Comparison of ENCODE assay signal across 17 cellular contexts in the genomic region with DNA sequence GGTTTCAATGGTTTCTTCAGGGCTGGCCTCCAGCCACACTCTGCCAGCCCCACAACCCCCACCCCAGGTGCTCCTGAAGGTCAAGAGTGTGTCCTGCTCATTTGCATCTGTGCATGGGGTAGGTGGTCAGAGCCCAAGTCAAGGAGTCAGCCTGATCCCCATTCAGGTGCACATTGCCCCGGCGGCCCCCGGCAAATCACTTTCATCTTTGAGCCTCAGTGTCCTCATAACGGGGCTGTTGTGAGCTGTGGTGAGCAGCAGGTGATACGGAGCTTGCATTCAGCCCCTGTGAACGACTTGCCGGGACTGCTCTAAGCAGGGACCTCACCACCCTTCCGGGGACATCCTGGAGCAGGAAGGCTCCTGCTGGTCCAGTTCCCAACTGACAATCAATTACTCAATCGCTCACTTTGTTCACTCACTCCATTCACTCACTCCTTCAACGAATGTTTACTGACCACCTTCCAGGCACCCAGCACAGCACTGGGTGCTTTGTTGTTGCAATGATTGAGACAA.
"Had no signal": no experiment of that assay in that cellular context is flagged by ENCODE, and none has a peak within 500 bp of the region (broad histone marks: within the 10 kb centered on the region; RNA-seq: fewer than 3 reads in every experiment).

No MANE protein-coding gene starts in this region.

- H3K4me3 ChIP-seq: prostate gland, skin epidermis had no signal

- H3K9me3 ChIP-seq: prostate gland had no signal

- ATAC-seq: activated naive CD8-positive, alpha-beta T cell treated with anti-CD3 and anti-CD28 coated beads, Interleukin-2, amount 50 U/mL, for 24 hours; left lobe of liver had no signal

- H3K27ac Mint-ChIP-seq: activated naive CD4-positive, alpha-beta T cell treated with anti-CD3 and anti-CD28 coated beads for 36 hours; activated naive CD8-positive, alpha-beta T cell treated with anti-CD3 and anti-CD28 coated beads, Interleukin-2, amount 50 U/mL, for 24 hours; activated T-helper 1 cell treated with anti-CD3 and anti-CD28 coated beads, Interleukin-12 subunit alpha, Interleukin-12 subunit beta, Interleukin-2, Interleukin-4 antibody, amounts not matched to agents 30 ng/mL and 10 ng/mL and 1 ng/mL, durations not matched to agents 14 hours and 24 hours and 36 hours; natural killer cell treated with Interleukin-12 subunit alpha and Interleukin-12 subunit beta and Interleukin-15 and Interleukin-18, amount 100 ng/mL, for 72 hours had no signal

- H3K4me1 Mint-ChIP-seq: activated naive CD8-positive, alpha-beta T cell treated with anti-CD3 and anti-CD28 coated beads, Interleukin-2, amount 50 U/mL, for 24 hours had no signal

- H3K9me3 Mint-ChIP-seq: activated naive CD4-positive, alpha-beta T cell treated with anti-CD3 and anti-CD28 coated beads for 36 hours; activated naive CD8-positive, alpha-beta T cell treated with anti-CD3 and anti-CD28 coated beads, Interleukin-2, amount 50 U/mL, for 24 hours; activated T-helper 1 cell treated with anti-CD3 and anti-CD28 coated beads, Interleukin-12 subunit alpha, Interleukin-12 subunit beta, Interleukin-2, Interleukin-4 antibody, amounts not matched to agents 30 ng/mL and 10 ng/mL and 1 ng/mL, durations not matched to agents 14 hours and 24 hours and 36 hours; natural killer cell treated with Interleukin-12 subunit alpha and Interleukin-12 subunit beta and Interleukin-15 and Interleukin-18, amount 100 ng/mL, for 72 hours had no signal

- FAIRE-seq: keratinocyte had no signal

- H3K4me1 ChIP-seq: prostate gland had no signal

- H3K36me3 ChIP-seq: prostate gland had no signal

- H3K4me3 Mint-ChIP-seq: activated naive CD4-positive, alpha-beta T cell treated with anti-CD3 and anti-CD28 coated beads for 36 hours; activated naive CD8-positive, alpha-beta T cell treated with anti-CD3 and anti-CD28 coated beads, Interleukin-2, amount 50 U/mL, for 24 hours; activated T-helper 1 cell treated with anti-CD3 and anti-CD28 coated beads, Interleukin-12 subunit alpha, Interleukin-12 subunit beta, Interleukin-2, Interleukin-4 antibody, amounts not matched to agents 30 ng/mL and 10 ng/mL and 1 ng/mL, durations not matched to agents 14 hours and 24 hours and 36 hours; natural killer cell treated with Interleukin-12 subunit alpha and Interleukin-12 subunit beta and Interleukin-15 and Interleukin-18, amount 100 ng/mL, for 72 hours had no signal

- H3K27ac ChIP-seq: prostate gland had no signal

- H3K36me3 Mint-ChIP-seq: natural killer cell treated with Interleukin-12 subunit alpha and Interleukin-12 subunit beta and Interleukin-15 and Interleukin-18, amount 100 ng/mL, for 72 hours had no signal

- DNase-seq: activated CD4-positive, alpha-beta T cell treated with anti-CD3 and anti-CD28 coated beads, Interleukin-2, amount 50 U/mL, for 1 hour; activated CD8-positive, alpha-beta memory T cell treated with anti-CD3 and anti-CD28 coated beads for 24 hours; activated naive CD4-positive, alpha-beta T cell treated with anti-CD3 and anti-CD28 coated beads for 36 hours; activated naive CD8-positive, alpha-beta T cell treated with anti-CD3 and anti-CD28 coated beads, Interleukin-2, amount 50 U/mL, for 24 hours; aorta; occipital lobe; right cardiac atrium; stimulated activated CD4-positive, alpha-beta T cell treated with anti-CD3 and anti-CD28 coated beads, Interleukin-15, amount 100 ng/mL, for 24 hours; stimulated activated CD4-positive, alpha-beta T cell treated with anti-CD3 and anti-CD28 coated beads, Interleukin-4, amount 100 ng/mL, for 1 hour; stimulated activated naive CD4-positive, alpha-beta T cell; substantia nigra had no signal
